Comparison of ENCODE assay signal across 1 cellular context in genomic region chr2:190953257-190953656, GRCh38.
A peak's percentile ranks its signal among the peaks of the same experiment; 100 is the strongest.
TF ChIP-seq lines count a peak whose summit lies in the region.

No MANE protein-coding gene starts in this region.

TF ChIP-seq in A549, 52 proteins besides CTCF, POLR2A, EP300 and RAD21:
- no peak for TF ChIP-seq USF2 (IDR thresholded peaks at IDR 0.05)
- no peak for TF ChIP-seq MYC (IDR thresholded peaks at IDR 0.05; ENCODE audit: borderline replicate concordance, low read length)
- TF ChIP-seq POLR2AphosphoS2 (conservative IDR thresholded peaks at IDR 0.05; ENCODE audit: low read length) = peak; percentile 32; the same call in 1 of the 2 replicates
- TF ChIP-seq FOSB (CRISPR knock-in tag; IDR thresholded peaks at IDR 0.05) = no peak
- no peak for TF ChIP-seq HEYL (CRISPR knock-in tag; IDR thresholded peaks at IDR 0.05)
- TF ChIP-seq FOXS1 (CRISPR knock-in tag; IDR thresholded peaks at IDR 0.05) = no peak
